In the genomic region with DNA sequence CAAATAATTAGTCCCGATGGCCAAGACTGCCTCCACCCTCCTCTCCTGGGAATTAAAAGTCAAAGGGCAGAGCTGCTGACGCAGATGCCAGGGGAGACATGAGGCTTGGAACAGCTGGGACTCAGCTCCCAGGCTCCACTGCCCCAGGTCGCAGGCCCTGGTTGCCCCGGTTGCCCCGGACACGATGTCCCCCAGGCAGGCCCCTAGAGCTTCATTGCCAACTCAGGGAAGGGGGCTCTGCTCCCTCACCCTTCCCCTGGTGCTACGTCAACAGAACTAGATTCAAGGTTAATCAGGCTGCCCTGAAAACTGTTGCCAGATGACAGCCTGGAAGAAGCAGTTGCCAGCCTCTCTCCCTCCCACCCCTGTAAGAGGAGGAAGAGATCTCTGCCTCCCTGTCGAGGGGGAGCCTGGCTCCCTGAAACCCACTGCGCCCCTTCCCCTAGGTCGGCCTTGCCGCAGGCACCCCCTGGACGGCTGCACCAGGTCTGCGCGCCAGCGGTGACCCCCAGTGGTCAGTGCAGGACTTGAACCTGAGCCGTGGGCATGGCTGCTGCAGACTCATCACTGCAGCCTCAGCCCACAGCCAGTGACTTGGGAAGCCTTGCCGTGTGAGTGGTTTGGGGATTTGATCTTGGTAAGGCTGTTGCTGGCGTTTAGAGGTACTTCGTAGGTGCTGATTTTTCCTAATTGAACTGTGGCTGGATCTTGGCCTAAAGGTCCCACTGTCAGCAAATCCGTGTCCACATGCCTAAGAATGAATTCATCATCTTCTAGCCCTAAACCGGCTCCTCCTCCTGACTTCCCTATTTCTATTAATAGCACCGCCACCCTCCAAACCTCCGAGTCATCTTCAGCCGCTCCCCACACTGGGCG, we compare ENCODE assay signal across 7 cellular contexts.
A peak's percentile ranks its signal among the peaks of the same experiment; 100 is the strongest.
DNase-seq lines count a peak whose midpoint lies in the region; ATAC-seq, FAIRE-seq and TF ChIP-seq lines count a peak whose summit lies in the region.

No MANE protein-coding gene starts in this region.

- peak overlapping the region; percentile 1 for H2BK5ac ChIP-seq in trophoblast cell (ENCODE audit: low read depth, low read length, poor library complexity)

- H3K18ac ChIP-seq in trophoblast cell (ENCODE audit: low read length) = peak overlapping the region; percentile 40

- H3K4me1 ChIP-seq in Loucy (ENCODE audit: insufficient read depth, low read length, poor library complexity, severe bottlenecking) = peaks cover under 1% of the 10 kb centered on the region
- H3K4me1 ChIP-seq in trophoblast cell (ENCODE audit: control insufficient read depth in 1 of 2, insufficient read depth in 2 of 2, low read length in 2 of 2) = peaks cover 26 to 31% of the 10 kb centered on the region in 2 experiments

- H3K14ac ChIP-seq in trophoblast cell (ENCODE audit: low read length) = peak overlapping the region; percentile 7

- peak; percentile 77 for TF ChIP-seq CTCF in Loucy (conservative IDR thresholded peaks at IDR 0.05; ENCODE audit: low read length)

- peak overlapping the region; percentile 49 for H4K8ac ChIP-seq in trophoblast cell (ENCODE audit: low read depth, low read length)

- H3K4ac ChIP-seq in trophoblast cell (ENCODE audit: low read depth, low read length) = no peak overlapping the region

- TF ChIP-seq POLR2A in GM12891 (IDR thresholded peaks at IDR 0.05; ENCODE audit: low read depth, low read length) = no peak

- peak; percentile 97 for FAIRE-seq in GM12891 (lab: Jason Lieb, UNC)

- H3K79me2 ChIP-seq in Loucy (ENCODE audit: insufficient read depth, low read length) (no peaks in the 10 kb centered on the region), trophoblast cell (ENCODE audit: control insufficient read depth, insufficient read depth, low read length, poor library complexity) (peaks cover 6% of the 10 kb centered on the region)

- no peak overlapping the region for H3K23ac ChIP-seq in trophoblast cell (ENCODE audit: low read length)

- H3K27ac ChIP-seq in trophoblast cell (ENCODE audit: low read depth, low read length) = no peak overlapping the region

- DNase-seq in GM12891 (ENCODE audit: insufficient read length, low spot score) (peak; percentile 64), amniotic stem cell (lab: John Stamatoyannopoulos, UW) (peak; percentile 89), cardiac septum (ENCODE audit: low spot score) (peak; percentile 91), trophoblast cell (peak; percentile 21 to 49)

- intact Hi-C loops in cardiac septum (cut with DNase I) = loop anchor here (10.0 kb wide), 1 partner anchor 405 kb away; a partner anchor contains a TSS

- H2BK120ac ChIP-seq in trophoblast cell (ENCODE audit: insufficient read depth, low read length, poor library complexity) = peak overlapping the region; percentile 70

- ATAC-seq in SK-N-SH treated with all-trans-retinoic acid at 6 μM for 48 hours (peak; percentile 89), GM21447 (IDR thresholded peaks at IDR 0.05; ENCODE audit: unreplicated experiment) (no peak)

- no CpG with 5 or more reads among the region's 25 CpGs for WGBS in trophoblast cell (ENCODE audit: extremely low coverage, insufficient coverage, insufficient read length)

- H3K4me2 ChIP-seq in Loucy (ENCODE audit: low read depth, low read length, poor library complexity, severe bottlenecking) (no peak overlapping the region), trophoblast cell (ENCODE audit: low read length) (no peak overlapping the region)

- no peaks in the 10 kb centered on the region for H3K27me3 ChIP-seq in Loucy (ENCODE audit: insufficient read depth, low read length, poor library complexity, severe bottlenecking)
- no peaks in the 10 kb centered on the region for H3K27me3 ChIP-seq in trophoblast cell (ENCODE audit: insufficient read depth, low read length)

- H3K36me3 ChIP-seq in Loucy (ENCODE audit: insufficient read depth, low read length) = no peaks in the 10 kb centered on the region
- no peaks in the 10 kb centered on the region for H3K36me3 ChIP-seq in trophoblast cell (ENCODE audit: control insufficient read depth in 1 of 2, insufficient read depth in 2 of 2, low read length in 2 of 2)

- H4K20me1 ChIP-seq in Loucy (ENCODE audit: insufficient read depth, low read length, poor library complexity, severe bottlenecking) = no peaks in the 10 kb centered on the region

- peaks cover 32% of the 10 kb centered on the region for H3K79me1 ChIP-seq in trophoblast cell (ENCODE audit: low read length)

- no peaks in the 10 kb centered on the region for H3K9me2 ChIP-seq in Loucy (replicated peaks; ENCODE audit: low read depth, low read length)

- peak overlapping the region; percentile 66 for H2BK12ac ChIP-seq in trophoblast cell (ENCODE audit: low read length)

- no peak overlapping the region for H4K12ac ChIP-seq in trophoblast cell (ENCODE audit: low read depth, low read length)

- H2AK5ac ChIP-seq in trophoblast cell (ENCODE audit: low read length) = no peak overlapping the region

- H3F3A ChIP-seq in Loucy (ENCODE audit: low read depth) = no peaks in the 10 kb centered on the region

- no peak overlapping the region for H3K4me3 ChIP-seq in Loucy (ENCODE audit: low read length, poor library complexity, severe bottlenecking)
- H3K4me3 ChIP-seq in trophoblast cell (ENCODE audit: low read depth, low read length) = no peak overlapping the region

- peak overlapping the region; percentile 96 for H4K91ac ChIP-seq in trophoblast cell (ENCODE audit: low read depth, low read length)

- H2AFZ ChIP-seq in Loucy (ENCODE audit: low read length) (0 out of 2 replicates have a peak overlapping the region, but pooled peaks have one; percentile 26), trophoblast cell (ENCODE audit: insufficient read depth, low read length, poor library complexity) (peak overlapping the region; percentile 0)

- H3K9ac ChIP-seq in Loucy (ENCODE audit: low read depth, low read length, poor library complexity, severe bottlenecking) (no peak overlapping the region), trophoblast cell (ENCODE audit: low read length) (no peak overlapping the region)

- H3K9me3 ChIP-seq in Loucy (ENCODE audit: insufficient read depth, low read depth, low read length) (no peaks in the 10 kb centered on the region), trophoblast cell (ENCODE audit: insufficient read depth, low read depth, low read length) (peaks cover 3% of the 10 kb centered on the region)

TF ChIP-seq in GM12891, 5 proteins besides CTCF, POLR2A, EP300 and RAD21:
- no peak for TF ChIP-seq PAX5 (IDR thresholded peaks at IDR 0.05; ENCODE audit: insufficient read depth, low read length, severe bottlenecking)
- TF ChIP-seq SPI1 (IDR thresholded peaks at IDR 0.05; ENCODE audit: low read depth, low read length) = peak; percentile 81

TF ChIP-seq in SK-N-SH treated with all-trans-retinoic acid at 6 μM for 48 hours, 23 proteins besides CTCF, POLR2A, EP300 and RAD21:
- TF ChIP-seq PPARA (CRISPR knock-in tag; IDR thresholded peaks at IDR 0.05; ENCODE audit: borderline replicate concordance) (no peak), ZFP3 (CRISPR knock-in tag; IDR thresholded peaks at IDR 0.05) (0 out of 2 replicates have a peak, but pooled peaks have one; percentile 29)

Comparison
In these comparisons a context has a peak if more than half of its experiments do, and no peak if none do; other contexts are left out.
1. DNase-seq: peak in every context shown above with its lines; median percentile 91 in cardiac septum; 89 in amniotic stem cell; 64 in GM12891; 35 in trophoblast cell.